ENCODE assay signal across 1 cellular context in genomic region chr14:87483651-87484260, GRCh38.
TF ChIP-seq lines count a peak whose summit lies in the region.

No MANE protein-coding gene starts in this region.

TF ChIP-seq in IMR-90, 13 proteins besides CTCF, POLR2A, EP300 and RAD21 (continued from another document):
- TF ChIP-seq USF2 (IDR thresholded peaks at IDR 0.05; ENCODE audit: low read depth, low read length) = no peak
- TF ChIP-seq RFX5 (IDR thresholded peaks at IDR 0.05; ENCODE audit: low read depth, low read length) = no peak
- no peak for TF ChIP-seq MAZ (IDR thresholded peaks at IDR 0.05; ENCODE audit: borderline replicate concordance, low read depth, low read length)
- no peak for TF ChIP-seq BHLHE40 (IDR thresholded peaks at IDR 0.05; ENCODE audit: low read depth, low read length)
